17 cellular contexts compared by ENCODE assay signal in genomic region chr15:85388506-85388905, GRCh38.
"Had no signal": no experiment of that assay in that cellular context is flagged by ENCODE, and none has a peak within 500 bp of the region (broad histone marks: within the 10 kb centered on the region; RNA-seq: fewer than 3 reads in every experiment).

No MANE protein-coding gene starts in this region.

- H3K4me3 ChIP-seq: mucosa of descending colon, prostate gland, stomach, uterus had no signal

- H3K36me3 Mint-ChIP-seq: natural killer cell treated with Interleukin-12 subunit alpha and Interleukin-12 subunit beta and Interleukin-15 and Interleukin-18, amount 100 ng/mL, for 72 hours had no signal

- DNase-seq: activated effector memory CD4-positive, alpha-beta T cell treated with anti-CD3 and anti-CD28 coated beads, Interleukin-2, amount 50 U/mL, for 16 hours; activated T-cell treated with anti-CD3 and anti-CD28 coated beads, Interleukin-2, amount 50 U/mL, for 24 hours; amygdala; dermis blood vessel endothelial cell; left colon; mammary epithelial cell; mucosa of descending colon; occipital lobe; stimulated activated CD4-positive, alpha-beta T cell treated with anti-CD3 and anti-CD28 coated beads, Interleukin-12 subunit alpha, Interleukin-12 subunit beta, amount 100 ng/mL, for 4 hours; stomach; T-helper 2 cell; uterus had no signal

- H3K27me3 ChIP-seq: stomach, uterus had no signal

- ATAC-seq: activated naive CD4-positive, alpha-beta T cell treated with anti-CD3 and anti-CD28 coated beads, Interleukin-2, amount 50 U/mL, for 72 hours; natural killer cell treated with Interleukin-12 subunit alpha and Interleukin-12 subunit beta and Interleukin-15 and Interleukin-18, amount 100 ng/mL, for 72 hours; sciatic nerve had no signal

- H3K27me3 Mint-ChIP-seq: activated T-cell treated with anti-CD3 and anti-CD28 coated beads, Interleukin-2, amount 50 U/mL, for 24 hours; brain had no signal

- H3K27ac Mint-ChIP-seq: activated naive CD4-positive, alpha-beta T cell treated with anti-CD3 and anti-CD28 coated beads, Interleukin-2, amount 50 U/mL, for 72 hours; activated T-cell treated with anti-CD3 and anti-CD28 coated beads, Interleukin-2, amount 50 U/mL, for 24 hours; brain; natural killer cell treated with Interleukin-12 subunit alpha and Interleukin-12 subunit beta and Interleukin-15 and Interleukin-18, amount 100 ng/mL, for 72 hours had no signal

- H3K27ac ChIP-seq: prostate gland, stomach, uterus had no signal

- H3K9me3 Mint-ChIP-seq: activated naive CD4-positive, alpha-beta T cell treated with anti-CD3 and anti-CD28 coated beads, Interleukin-2, amount 50 U/mL, for 72 hours; activated T-cell treated with anti-CD3 and anti-CD28 coated beads, Interleukin-2, amount 50 U/mL, for 24 hours; natural killer cell treated with Interleukin-12 subunit alpha and Interleukin-12 subunit beta and Interleukin-15 and Interleukin-18, amount 100 ng/mL, for 72 hours had no signal

- H3K36me3 ChIP-seq: prostate gland, stomach, uterus had no signal

- H3K4me3 Mint-ChIP-seq: activated T-cell treated with anti-CD3 and anti-CD28 coated beads, Interleukin-2, amount 50 U/mL, for 24 hours; brain; natural killer cell treated with Interleukin-12 subunit alpha and Interleukin-12 subunit beta and Interleukin-15 and Interleukin-18, amount 100 ng/mL, for 72 hours had no signal

- H3K4me1 ChIP-seq: prostate gland had no signal
